11 cellular contexts compared by ENCODE assay signal in the genomic region with DNA sequence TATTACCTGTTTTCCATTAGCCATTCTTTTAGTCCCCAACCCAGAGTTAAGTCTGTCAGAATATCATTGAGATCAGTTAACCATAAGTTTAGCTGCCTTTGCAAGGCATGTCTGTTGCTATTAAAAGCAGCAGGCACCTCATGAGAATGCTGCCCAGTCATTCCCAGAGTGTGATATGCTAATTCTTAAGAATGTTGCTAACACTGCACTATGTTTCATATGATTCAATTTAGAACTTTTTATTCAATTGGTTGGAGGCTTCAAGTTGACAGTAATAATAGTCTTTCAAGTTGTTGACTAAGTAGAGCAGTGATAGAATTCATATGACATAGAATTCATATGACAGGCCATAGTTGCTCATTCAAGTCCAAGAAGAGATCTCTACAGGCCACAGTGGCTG.
DNase-seq lines count a peak whose midpoint lies in the region; ATAC-seq and TF ChIP-seq lines count a peak whose summit lies in the region.
"Had no signal": no experiment of that assay in that cellular context is flagged by ENCODE, and none has a peak within 500 bp of the region (broad histone marks: within the 10 kb centered on the region; RNA-seq: fewer than 3 reads in every experiment).

No MANE protein-coding gene starts in this region.

- POLR2A ChIA-PET in PC-9 (lab: Charles Lee; ENCODE audit: unreplicated experiment), result no interaction called here

- intact Hi-C loops in natural killer cell (cut with micrococcal nuclease) (no loop called here), PC-9 (cut with micrococcal nuclease; ENCODE audit: unreplicated experiment) (no loop called here)

- H3K27ac ChIP-seq in PC-9, result no peak overlapping the region

- H3K27me3 ChIP-seq in PC-9 (ENCODE audit: insufficient read depth, low read depth), result no peaks in the 10 kb centered on the region

- H3K9me3 ChIP-seq in PC-9 (ENCODE audit: insufficient read depth, low read depth), result 0 out of 2 replicates have a peak, but pooled peaks cover 7% of the 10 kb centered on the region

- H3K4me3 ChIP-seq in choroid plexus epithelial cell (ENCODE audit: low read depth, low read length), result no peak overlapping the region
- no peak overlapping the region for H3K4me3 ChIP-seq in PC-9

- no peak for DNase-seq in natural killer cell treated with Interleukin-12 subunit alpha and Interleukin-12 subunit beta and Interleukin-15 and Interleukin-18, amount 100 ng/mL, for 72 hours (ENCODE audit: low spot score)
- no peak for DNase-seq in natural killer cell
- peak; percentile 47 for DNase-seq in choroid plexus epithelial cell (ENCODE audit: low read depth)
- DNase-seq in stimulated activated naive CD8-positive, alpha-beta T cell treated with anti-CD3 and anti-CD28 coated beads, Interleukin-15, Interleukin-2, amounts not matched to agents 100 U/mL and 50 U/mL, for 24 hours, result peak; percentile 9
- DNase-seq in PC-9, result no peak
- DNase-seq in DMS53 treated with DMSO at 0.1 percent for 48 hours (lab: John Stamatoyannopoulos, UW; ENCODE audit: unreplicated experiment), result no peak
- DNase-seq: activated effector memory CD4-positive, alpha-beta T cell treated with Interleukin-2 at 50 U/mL for 16 hours; CD4-positive, alpha-beta memory T cell; nucleus accumbens had no signal

- H2AFZ ChIP-seq in PC-9, result no peak overlapping the region

- H4K20me1 ChIP-seq in PC-9 (ENCODE audit: insufficient read depth), result no peaks in the 10 kb centered on the region

- peaks cover 14% of the 10 kb centered on the region for H3K36me3 Mint-ChIP-seq in natural killer cell treated with Interleukin-12 subunit alpha and Interleukin-12 subunit beta and Interleukin-15 and Interleukin-18, amount 100 ng/mL, for 72 hours
- no peaks in the 10 kb centered on the region for H3K36me3 Mint-ChIP-seq in natural killer cell

- no peaks in the 10 kb centered on the region for H3K9me2 ChIP-seq in PC-9 (ENCODE audit: insufficient read depth)

- peaks cover 14% of the 10 kb centered on the region for H3F3A ChIP-seq in PC-9 (ENCODE audit: insufficient read depth, low read depth)

- no peaks in the 10 kb centered on the region for H3K4me1 ChIP-seq in PC-9 (replicated peaks; ENCODE audit: insufficient read depth)

- H3K9me3 Mint-ChIP-seq in natural killer cell treated with Interleukin-12 subunit alpha and Interleukin-12 subunit beta and Interleukin-15 and Interleukin-18, amount 100 ng/mL, for 72 hours, result no peaks in the 10 kb centered on the region
- H3K9me3 Mint-ChIP-seq in natural killer cell, result no peaks in the 10 kb centered on the region

- no peaks in the 10 kb centered on the region for H3K27me3 Mint-ChIP-seq in natural killer cell treated with Interleukin-12 subunit alpha and Interleukin-12 subunit beta and Interleukin-15 and Interleukin-18, amount 100 ng/mL, for 72 hours
- H3K27me3 Mint-ChIP-seq in natural killer cell (ENCODE audit: low read depth in 2 of 2), result no peaks in the 10 kb centered on the region
- H3K27me3 Mint-ChIP-seq: CD4-positive, alpha-beta memory T cell had no signal

- no peak for TF ChIP-seq CTCF in natural killer cell (IDR thresholded peaks at IDR 0.05)
- no peak for TF ChIP-seq CTCF in choroid plexus epithelial cell (conservative IDR thresholded peaks at IDR 0.05; ENCODE audit: low read depth, low read length)
- TF ChIP-seq CTCF in PC-9 (conservative IDR thresholded peaks at IDR 0.05), result no peak

- peaks cover 17% of the 10 kb centered on the region; the same call in 1 of the 2 replicates for H3K36me3 ChIP-seq in PC-9 (ENCODE audit: low read depth)

- ATAC-seq in natural killer cell treated with Interleukin-12 subunit alpha and Interleukin-12 subunit beta and Interleukin-15 and Interleukin-18, amount 100 ng/mL, for 72 hours, result peak; percentile 66 to 93
- no peak for ATAC-seq in natural killer cell
- ATAC-seq in HG03469 (IDR thresholded peaks at IDR 0.05; ENCODE audit: unreplicated experiment), result peak; percentile 60
- ATAC-seq in stimulated activated naive CD8-positive, alpha-beta T cell treated with anti-CD3 and anti-CD28 coated beads, Interleukin-15, Interleukin-2, amounts not matched to agents 100 U/mL and 50 U/mL, for 24 hours, result peak; percentile 94
- ATAC-seq in HG03097 (IDR thresholded peaks at IDR 0.05; ENCODE audit: low FRiP score, unreplicated experiment), result no peak

- H3K4me3 Mint-ChIP-seq in natural killer cell treated with Interleukin-12 subunit alpha and Interleukin-12 subunit beta and Interleukin-15 and Interleukin-18, amount 100 ng/mL, for 72 hours, result peak overlapping the region; percentile 12
- no peak overlapping the region for H3K4me3 Mint-ChIP-seq in natural killer cell
- H3K4me3 Mint-ChIP-seq: CD4-positive, alpha-beta memory T cell had no signal

- no TSS peak for BruUV-seq in PC-9 (replicated peaks; lab: Mats Ljungman, UMichigan)

- peaks cover 26% of the 10 kb centered on the region for H3K79me2 ChIP-seq in PC-9 (ENCODE audit: low read depth)

- no peak overlapping the region for H3K4me2 ChIP-seq in PC-9

- H3K27ac Mint-ChIP-seq in natural killer cell treated with Interleukin-12 subunit alpha and Interleukin-12 subunit beta and Interleukin-15 and Interleukin-18, amount 100 ng/mL, for 72 hours, result peak overlapping the region in 1 of 2 donors; percentile 60
- no peak overlapping the region for H3K27ac Mint-ChIP-seq in natural killer cell
- H3K27ac Mint-ChIP-seq: CD4-positive, alpha-beta memory T cell had no signal

- CTCF ChIA-PET in PC-9 (lab: Charles Lee), result no interaction called here

- no peaks in the 10 kb centered on the region for H3K4me1 Mint-ChIP-seq in natural killer cell treated with Interleukin-12 subunit alpha and Interleukin-12 subunit beta and Interleukin-15 and Interleukin-18, amount 100 ng/mL, for 72 hours (ENCODE audit: low read depth in 2 of 2)
- no peaks in the 10 kb centered on the region for H3K4me1 Mint-ChIP-seq in natural killer cell

Comparison
In these comparisons a context has a peak if more than half of its experiments do, and no peak if none do; other contexts are left out.
1. ATAC-seq: peak in natural killer cell treated with Interleukin-12 subunit alpha and Interleukin-12 subunit beta and Interleukin-15 and Interleukin-18, amount 100 ng/mL, for 72 hours (2 of 2), HG03469 (single experiment) and stimulated activated naive CD8-positive, alpha-beta T cell treated with anti-CD3 and anti-CD28 coated beads, Interleukin-15, Interleukin-2, amounts not matched to agents 100 U/mL and 50 U/mL, for 24 hours (single experiment); none in natural killer cell (0 of 3) and HG03097 (single experiment).
2. DNase-seq: peak in choroid plexus epithelial cell (single experiment) and stimulated activated naive CD8-positive, alpha-beta T cell treated with anti-CD3 and anti-CD28 coated beads, Interleukin-15, Interleukin-2, amounts not matched to agents 100 U/mL and 50 U/mL, for 24 hours (single experiment); none in natural killer cell treated with Interleukin-12 subunit alpha and Interleukin-12 subunit beta and Interleukin-15 and Interleukin-18, amount 100 ng/mL, for 72 hours (single experiment), natural killer cell (single experiment), PC-9 (0 of 2) and DMS53 treated with DMSO at 0.1 percent for 48 hours (single experiment).